Comparison of ENCODE assay signal across 8 cellular contexts in genomic region chr1:100896481-100896982, GRCh38. TPM values are rescaled to one million over a fixed set of nuclear protein-coding genes. Genes with fewer than 3 reads are reported as not detected.
DNase-seq lines count a peak whose midpoint lies in the region; ATAC-seq and TF ChIP-seq lines count a peak whose summit lies in the region.

No MANE protein-coding gene starts in this region.

- no peak for TF ChIP-seq POLR2A in esophagus squamous epithelium (IDR thresholded peaks at IDR 0.05)

- H3K4me1 ChIP-seq in esophagus squamous epithelium (peaks cover 0 to 35% (median 14%) of the 10 kb centered on the region in 3 donors), neuron (ENCODE audit: insufficient read depth, low read length) (peaks cover 27% of the 10 kb centered on the region), thymus (ENCODE audit: control insufficient read depth, insufficient read depth, low read length) (peaks cover 2% of the 10 kb centered on the region)

- WGBS in esophagus squamous epithelium, 2 donors = 2% methylated on average over 12 of the region's 12 CpGs
- WGBS in thymus = 1% methylated on average over 12 of the region's 12 CpGs

- H3K4me3 Mint-ChIP-seq in CD14-positive monocyte = peak overlapping the region; percentile 92 to 99

- peak overlapping the region; percentile 71 to 96 (median 88) for H3K4me3 ChIP-seq in esophagus squamous epithelium
- H3K4me3 ChIP-seq in neuron (ENCODE audit: low read length) = peak overlapping the region; percentile 59
- peak overlapping the region; percentile 74 for H3K4me3 ChIP-seq in thymus (ENCODE audit: low read length)

- H3K27me3 Mint-ChIP-seq in CD14-positive monocyte (ENCODE audit: low read depth in 3 of 3) = peaks cover 0 to 3% (median 0%) of the 10 kb centered on the region in 3 donors

- DNase-seq in CD14-positive monocyte (ENCODE audit: low spot score) (peak; percentile 52), NOMO-1 treated with DMSO at 0.1 percent for 48 hours (lab: John Stamatoyannopoulos, UW; ENCODE audit: unreplicated experiment) (peak; percentile 43), activated T-cell treated with anti-CD3 and anti-CD28 coated beads for 48 hours (ENCODE audit: low read depth) (peak; percentile 25), esophagus squamous epithelium (lab: John Stamatoyannopoulos, UW) (peak; percentile 6)

- ATAC-seq in GM19043 (IDR thresholded peaks at IDR 0.05; ENCODE audit: low read depth, unreplicated experiment) = peak; percentile 35
- ATAC-seq in HG03196 (IDR thresholded peaks at IDR 0.05; ENCODE audit: unreplicated experiment) = peak; percentile 31

- no peak for TF ChIP-seq CTCF in CD14-positive monocyte (IDR thresholded peaks at IDR 0.05)
- no peak for TF ChIP-seq CTCF in esophagus squamous epithelium (IDR thresholded peaks at IDR 0.05)

- H3K9me3 ChIP-seq in esophagus squamous epithelium (no peaks in the 10 kb centered on the region), neuron (ENCODE audit: low read length) (peaks cover 4% of the 10 kb centered on the region), thymus (ENCODE audit: control insufficient read depth) (no peaks in the 10 kb centered on the region)

- H3K36me3 Mint-ChIP-seq in CD14-positive monocyte = peaks cover 26 to 27% of the 10 kb centered on the region in 2 donors

- intact Hi-C loops in CD14-positive monocyte (cut with micrococcal nuclease) = loop anchor here in 1 of 2 donors (10.0 kb wide), 1 partner anchor 862 kb away; a partner anchor contains a TSS
- intact Hi-C loops in esophagus squamous epithelium (cut with DNase I) = no loop called here

- H3K36me3 ChIP-seq in esophagus squamous epithelium (peaks cover 0 to 33% (median 3%) of the 10 kb centered on the region in 3 donors), neuron (ENCODE audit: insufficient read depth, low read length) (peaks cover 32% of the 10 kb centered on the region), thymus (ENCODE audit: control insufficient read depth, insufficient read depth) (no peaks in the 10 kb centered on the region)

- H3K9me3 Mint-ChIP-seq in CD14-positive monocyte = peaks cover 0 to 5% (median 0%) of the 10 kb centered on the region in 7 donors

- H3K4me1 Mint-ChIP-seq in CD14-positive monocyte = peaks cover 25% of the 10 kb centered on the region

- H2AFZ ChIP-seq in neuron (ENCODE audit: low read depth, low read length) = peak overlapping the region; percentile 79

- H3K27ac ChIP-seq in esophagus squamous epithelium (peak overlapping the region; percentile 92 to 96 (median 95)), thymus (ENCODE audit: low read depth) (peak overlapping the region; percentile 75)

- peak overlapping the region; percentile 95 to 100 (median 99) for H3K27ac Mint-ChIP-seq in CD14-positive monocyte

- no peaks in the 10 kb centered on the region for H3K27me3 ChIP-seq in esophagus squamous epithelium
- no peaks in the 10 kb centered on the region for H3K27me3 ChIP-seq in neuron (ENCODE audit: insufficient read depth, low read length)
- H3K27me3 ChIP-seq in thymus (ENCODE audit: control insufficient read depth, insufficient read depth) = no peaks in the 10 kb centered on the region

RNA-seq across cellular contexts. Expression of gene SLC30A7, which starts 0.6 kb away (rescaled TPM):
- polyA plus RNA-seq in CD14-positive monocyte (10 to 100 TPM; 17.6 to 23.3 TPM), thymus (9.8 TPM)
- total RNA-seq in esophagus squamous epithelium = 10 to 100 TPM in 3 of 4 donors, 1 to 10 TPM in 1; 9.0 to 22.1 (median 16.5) TPM

RNA-seq across cellular contexts. Expression of gene EXTL2, which starts 1.9 kb away (rescaled TPM):
- polyA plus RNA-seq in CD14-positive monocyte (1 to 10 TPM in 1 of 2 donors, under 1 TPM in 1; 0.92 to 1.2 TPM), thymus (12.1 TPM)
- total RNA-seq in esophagus squamous epithelium = 1 to 10 TPM; 1.4 to 7.4 (median 2.5) TPM

Comparison
In these comparisons a context has a peak if more than half of its experiments do, and no peak if none do; other contexts are left out.
1. Peak in every context shown above with its lines: DNase-seq, ATAC-seq, H3K4me3 ChIP-seq and H3K27ac ChIP-seq.